In genomic region chr9:115015018-115015635, GRCh38 we compare ENCODE assay signal across 7 cellular contexts.
DNase-seq lines count a peak whose midpoint lies in the region; ATAC-seq, FAIRE-seq and TF ChIP-seq lines count a peak whose summit lies in the region.

No MANE protein-coding gene starts in this region.

- DNase-seq in NCI-H1694 (lab: John Stamatoyannopoulos, UW), result peak; percentile 1
- DNase-seq in bronchial epithelial cell (ENCODE audit: low read depth), result peak; percentile 51
- DNase-seq in mesenchymal stem cell, result peak; percentile 67
- DNase-seq in naive thymus-derived CD4-positive, alpha-beta T cell, result no peak
- no peak for DNase-seq in NCI-H774 (lab: John Stamatoyannopoulos, UW)
- no peak for DNase-seq in T-helper 1 cell

- POLR2A ChIA-PET in naive thymus-derived CD4-positive, alpha-beta T cell (lab: Charles Lee), result interaction anchor here (1.7 kb wide), 1 partner anchor 334 kb away, joined by 5 read pairs; the partner anchor contains the start of gene TEX48

- no peak overlapping the region for H2BK120ac ChIP-seq in mesenchymal stem cell (ENCODE audit: low read depth, low read length)

- WGBS in mesenchymal stem cell, result 65% methylated on average over 4 of the region's 4 CpGs

- no peak overlapping the region for H3K4me2 ChIP-seq in mesenchymal stem cell (ENCODE audit: low read length, poor library complexity, severe bottlenecking)

- no peak overlapping the region for H2AK5ac ChIP-seq in mesenchymal stem cell (ENCODE audit: low read length, severe bottlenecking)

- peaks cover 0 to 15% (median 0%) of the 10 kb centered on the region in 5 donors for H3K36me3 Mint-ChIP-seq in naive thymus-derived CD4-positive, alpha-beta T cell

- H3K9me3 ChIP-seq in mesenchymal stem cell (ENCODE audit: control insufficient read depth, low read length), result no peaks in the 10 kb centered on the region
- H3K9me3 ChIP-seq in naive thymus-derived CD4-positive, alpha-beta T cell (ENCODE audit: control insufficient read depth in 2 of 3, low read length in 3 of 3), result no peaks in the 10 kb centered on the region

- H3K27me3 ChIP-seq in bronchial epithelial cell (ENCODE audit: control insufficient read depth, insufficient read depth, low read length), result peaks cover 21% of the 10 kb centered on the region
- H3K27me3 ChIP-seq in mesenchymal stem cell (ENCODE audit: control insufficient read depth in 1 of 2, insufficient read depth in 1 of 2, low read length in 2 of 2), result peaks cover 0 to 21% of the 10 kb centered on the region in 2 experiments
- H3K27me3 ChIP-seq in naive thymus-derived CD4-positive, alpha-beta T cell (ENCODE audit: control insufficient read depth in 2 of 2, insufficient read depth in 2 of 2, low read length in 2 of 2), result no peaks in the 10 kb centered on the region

- H3K4ac ChIP-seq in mesenchymal stem cell (ENCODE audit: low read depth in 1 of 2, low read length in 2 of 2), result no peak overlapping the region

- H3K27ac Mint-ChIP-seq in naive thymus-derived CD4-positive, alpha-beta T cell, result peak overlapping the region in 1 of 9 donors; percentile 17

- no peak for ATAC-seq in naive thymus-derived CD4-positive, alpha-beta T cell

- intact Hi-C loops in naive thymus-derived CD4-positive, alpha-beta T cell (cut with micrococcal nuclease), result loop anchor here (2.0 to 10.0 kb wide), 7 partner anchors 24 to 1650 kb away; no protein-coding TSS in a partner anchor

- H3K4me3 Mint-ChIP-seq in naive thymus-derived CD4-positive, alpha-beta T cell, result no peak overlapping the region

- H2BK15ac ChIP-seq in mesenchymal stem cell (ENCODE audit: low read depth, poor library complexity, severe bottlenecking), result no peak overlapping the region

- H4K8ac ChIP-seq in mesenchymal stem cell (ENCODE audit: low read length), result no peak overlapping the region

- no peak overlapping the region for H2AFZ ChIP-seq in mesenchymal stem cell (ENCODE audit: low read depth, low read length)

- H3K18ac ChIP-seq in mesenchymal stem cell (ENCODE audit: low read depth in 1 of 2, low read length in 2 of 2), result no peak overlapping the region

- no peak overlapping the region for H3K14ac ChIP-seq in mesenchymal stem cell (ENCODE audit: low read length in 2 of 2)

- H2BK12ac ChIP-seq in mesenchymal stem cell (ENCODE audit: low read length in 2 of 2), result peak overlapping the region in 1 of 2 experiments; percentile 17

- no peak overlapping the region for H3K27ac ChIP-seq in mesenchymal stem cell (ENCODE audit: low read length, poor library complexity, severe bottlenecking)
- no peak overlapping the region for H3K27ac ChIP-seq in naive thymus-derived CD4-positive, alpha-beta T cell (ENCODE audit: low read depth, low read length)

- H3K9ac ChIP-seq in mesenchymal stem cell (ENCODE audit: low read length), result no peak overlapping the region

- H3K4me3 ChIP-seq in bronchial epithelial cell (ENCODE audit: low read depth, low read length), result no peak overlapping the region
- no peak overlapping the region for H3K4me3 ChIP-seq in mesenchymal stem cell (ENCODE audit: insufficient read depth in 1 of 2, low read depth in 1 of 2, low read length in 2 of 2)
- H3K4me3 ChIP-seq in naive thymus-derived CD4-positive, alpha-beta T cell (ENCODE audit: low read length), result no peak overlapping the region

- peak; percentile 61 for TF ChIP-seq CTCF in GM12873 (IDR thresholded peaks at IDR 0.05; ENCODE audit: insufficient read depth, low read depth, low read length, missing control alignments)
- peak; percentile 73 for TF ChIP-seq CTCF in bronchial epithelial cell (IDR thresholded peaks at IDR 0.05; ENCODE audit: insufficient read depth, low read length, severe bottlenecking)

- FAIRE-seq in bronchial epithelial cell (lab: Jason Lieb, UNC), result peak; percentile 58

- peaks cover 5 to 48% (median 12%) of the 10 kb centered on the region in 7 donors for H3K4me1 Mint-ChIP-seq in naive thymus-derived CD4-positive, alpha-beta T cell

- H3K36me3 ChIP-seq in bronchial epithelial cell (ENCODE audit: control insufficient read depth, insufficient read depth, low read length), result no peaks in the 10 kb centered on the region
- peaks cover 0 to 10% of the 10 kb centered on the region in 2 experiments for H3K36me3 ChIP-seq in mesenchymal stem cell (ENCODE audit: control insufficient read depth in 1 of 2, insufficient read depth in 2 of 2, low read depth in 1 of 2, low read length in 2 of 2)
- H3K36me3 ChIP-seq in naive thymus-derived CD4-positive, alpha-beta T cell (ENCODE audit: control insufficient read depth in 2 of 3, insufficient read depth in 3 of 3, low read length in 3 of 3), result no peaks in the 10 kb centered on the region

- no peak overlapping the region for H4K91ac ChIP-seq in mesenchymal stem cell (ENCODE audit: low read length)

- H3K23ac ChIP-seq in mesenchymal stem cell (ENCODE audit: low read length in 2 of 2), result no peak overlapping the region

- H3K27me3 Mint-ChIP-seq in naive thymus-derived CD4-positive, alpha-beta T cell, result peaks cover 4 to 14% (median 7%) of the 10 kb centered on the region in 5 donors

- H3K4me1 ChIP-seq in mesenchymal stem cell (ENCODE audit: control insufficient read depth, insufficient read depth, low read depth, low read length), result peaks cover 12% of the 10 kb centered on the region
- H3K4me1 ChIP-seq in naive thymus-derived CD4-positive, alpha-beta T cell (ENCODE audit: control insufficient read depth in 2 of 2, insufficient read depth in 2 of 2, low read length in 2 of 2), result peaks cover 0 to 4% of the 10 kb centered on the region in 2 donors

- no peak overlapping the region for H2BK5ac ChIP-seq in mesenchymal stem cell (ENCODE audit: low read depth, low read length, poor library complexity, severe bottlenecking)

- no peaks in the 10 kb centered on the region for H3K9me3 Mint-ChIP-seq in naive thymus-derived CD4-positive, alpha-beta T cell

- no peaks in the 10 kb centered on the region for H3K79me1 ChIP-seq in mesenchymal stem cell (replicated peaks; ENCODE audit: low read length, poor library complexity, severe bottlenecking)

- CTCF ChIA-PET in naive thymus-derived CD4-positive, alpha-beta T cell (lab: Charles Lee), result interaction anchor here (0.7 to 7.2 kb wide), 14 partner anchors 10 to 610 kb away, joined by 3 to 49 read pairs (median 4); partner anchors contain the start of gene TEX48

Comparison
In these comparisons a context has a peak if more than half of its experiments do, and no peak if none do; other contexts are left out.
1. DNase-seq: peak in NCI-H1694 (single experiment), bronchial epithelial cell (single experiment) and mesenchymal stem cell (single experiment); none in naive thymus-derived CD4-positive, alpha-beta T cell (0 of 9), NCI-H774 (single experiment) and T-helper 1 cell (0 of 5).